14 cellular contexts compared by ENCODE assay signal in genomic region chr9:32359452-32359851, GRCh38. TPM values are rescaled to one million over a fixed set of nuclear protein-coding genes. Genes with fewer than 3 reads are reported as not detected.
DNase-seq lines count a peak whose midpoint lies in the region; ATAC-seq lines count a peak whose summit lies in the region.
"Had no signal": no experiment of that assay in that cellular context is flagged by ENCODE, and none has a peak within 500 bp of the region (broad histone marks: within the 10 kb centered on the region; RNA-seq: fewer than 3 reads in every experiment).

No MANE protein-coding gene starts in this region.

- peak; percentile 57 for ATAC-seq in activated CD8-positive, alpha-beta memory T cell treated with anti-CD3 and anti-CD28 coated beads, Interleukin-2, amount 10 ng/mL, durations not matched to agents 7 days and 5 days
- ATAC-seq in stimulated activated effector memory CD8-positive, alpha-beta T cell treated with anti-CD3 and anti-CD28 coated beads, Interleukin-12 subunit alpha, Interleukin-12 subunit beta, amount 100 ng/mL, for 72 hours, result peak; percentile 52
- ATAC-seq in HG03108 (IDR thresholded peaks at IDR 0.05; ENCODE audit: unreplicated experiment), result no peak

- DNase-seq in NOMO-1 treated with DMSO at 0.1 percent for 48 hours (lab: John Stamatoyannopoulos, UW; ENCODE audit: unreplicated experiment) (peak; percentile 13), NOMO-1 treated with dmso at 0.1 percent for 144 hours (lab: John Stamatoyannopoulos, UW; ENCODE audit: unreplicated experiment) (no peak), KBM-7 (peak; percentile 7)
- no peak for DNase-seq in activated CD8-positive, alpha-beta memory T cell treated with anti-CD3 and anti-CD28 coated beads, Interleukin-2, amount 10 ng/mL, durations not matched to agents 7 days and 5 days
- DNase-seq in activated CD8-positive, alpha-beta memory T cell treated with anti-CD3 and anti-CD28 coated beads, Interleukin-2, amount 50 U/mL, for 4 hours, result no peak
- DNase-seq in stimulated activated effector memory CD8-positive, alpha-beta T cell treated with anti-CD3 and anti-CD28 coated beads, Interleukin-12 subunit alpha, Interleukin-12 subunit beta, amount 100 ng/mL, for 72 hours (ENCODE audit: low spot score in 2 of 2), result no peak
- DNase-seq: 8988T; CD4-positive, alpha-beta memory T cell; DMS153; DMS79; GDM1; GM23248 had no signal

- no peak overlapping the region for H3K27ac Mint-ChIP-seq in activated CD8-positive, alpha-beta memory T cell treated with anti-CD3 and anti-CD28 coated beads, Interleukin-2, amount 10 ng/mL, durations not matched to agents 7 days and 5 days
- H3K27ac Mint-ChIP-seq in stimulated activated effector memory CD8-positive, alpha-beta T cell treated with anti-CD3 and anti-CD28 coated beads, Interleukin-12 subunit alpha, Interleukin-12 subunit beta, amount 100 ng/mL, for 72 hours, result no peak overlapping the region
- H3K27ac Mint-ChIP-seq: CD14-positive monocyte; CD4-positive, alpha-beta memory T cell had no signal

- no peaks in the 10 kb centered on the region for H3K9me3 Mint-ChIP-seq in activated CD8-positive, alpha-beta memory T cell treated with anti-CD3 and anti-CD28 coated beads, Interleukin-2, amount 10 ng/mL, durations not matched to agents 7 days and 5 days (ENCODE audit: low read depth)
- no peaks in the 10 kb centered on the region for H3K9me3 Mint-ChIP-seq in stimulated activated effector memory CD8-positive, alpha-beta T cell treated with anti-CD3 and anti-CD28 coated beads, Interleukin-12 subunit alpha, Interleukin-12 subunit beta, amount 100 ng/mL, for 72 hours
- H3K9me3 Mint-ChIP-seq: CD14-positive monocyte; CD4-positive, alpha-beta memory T cell had no signal

- CTCF ChIA-PET in activated CD8-positive, alpha-beta memory T cell treated with anti-CD3 and anti-CD28 coated beads, Interleukin-2, amount 10 ng/mL, durations not matched to agents 7 days and 5 days (lab: Charles Lee), result interaction anchor here (0.7 kb wide), 1 partner anchor 228 kb away, joined by 3 read pairs; no protein-coding TSS in a partner anchor

- no peaks in the 10 kb centered on the region for H3K4me1 Mint-ChIP-seq in activated CD8-positive, alpha-beta memory T cell treated with anti-CD3 and anti-CD28 coated beads, Interleukin-2, amount 10 ng/mL, durations not matched to agents 7 days and 5 days
- no peaks in the 10 kb centered on the region for H3K4me1 Mint-ChIP-seq in stimulated activated effector memory CD8-positive, alpha-beta T cell treated with anti-CD3 and anti-CD28 coated beads, Interleukin-12 subunit alpha, Interleukin-12 subunit beta, amount 100 ng/mL, for 72 hours
- H3K4me1 Mint-ChIP-seq: CD14-positive monocyte; CD4-positive, alpha-beta memory T cell had no signal

- in situ Hi-C loops in KBM-7 (cut with MboI; ENCODE audit: low pct_unique_long_range_greater_than_20kb, low sequenced_read_pairs), result no loop called here

- H3K36me3 Mint-ChIP-seq in activated CD8-positive, alpha-beta memory T cell treated with anti-CD3 and anti-CD28 coated beads, Interleukin-2, amount 10 ng/mL, durations not matched to agents 7 days and 5 days, result no peaks in the 10 kb centered on the region
- H3K36me3 Mint-ChIP-seq in stimulated activated effector memory CD8-positive, alpha-beta T cell treated with anti-CD3 and anti-CD28 coated beads, Interleukin-12 subunit alpha, Interleukin-12 subunit beta, amount 100 ng/mL, for 72 hours, result no peaks in the 10 kb centered on the region
- H3K36me3 Mint-ChIP-seq: CD14-positive monocyte; CD4-positive, alpha-beta memory T cell had no signal

- peaks cover 17% of the 10 kb centered on the region for H3K27me3 Mint-ChIP-seq in activated CD8-positive, alpha-beta memory T cell treated with anti-CD3 and anti-CD28 coated beads, Interleukin-2, amount 10 ng/mL, durations not matched to agents 7 days and 5 days

- no peak overlapping the region for H3K4me3 Mint-ChIP-seq in activated CD8-positive, alpha-beta memory T cell treated with anti-CD3 and anti-CD28 coated beads, Interleukin-2, amount 10 ng/mL, durations not matched to agents 7 days and 5 days
- H3K4me3 Mint-ChIP-seq in stimulated activated effector memory CD8-positive, alpha-beta T cell treated with anti-CD3 and anti-CD28 coated beads, Interleukin-12 subunit alpha, Interleukin-12 subunit beta, amount 100 ng/mL, for 72 hours, result no peak overlapping the region
- H3K4me3 Mint-ChIP-seq: CD14-positive monocyte; CD4-positive, alpha-beta memory T cell had no signal

RNA-seq across cellular contexts. Expression of gene ACO1, which starts 25.0 kb away (rescaled TPM):
- total RNA-seq in activated CD8-positive, alpha-beta memory T cell treated with anti-CD3 and anti-CD28 coated beads, Interleukin-2, amount 10 ng/mL, durations not matched to agents 7 days and 5 days, result 1 to 10 TPM; 7.0 to 9.9 TPM

Comparison
In these comparisons a context has a peak if more than half of its experiments do, and no peak if none do; other contexts are left out.
1. DNase-seq: peak in NOMO-1 treated with DMSO at 0.1 percent for 48 hours (single experiment) and KBM-7 (single experiment); none in NOMO-1 treated with dmso at 0.1 percent for 144 hours (single experiment), activated CD8-positive, alpha-beta memory T cell treated with anti-CD3 and anti-CD28 coated beads, Interleukin-2, amount 10 ng/mL, durations not matched to agents 7 days and 5 days (single experiment), activated CD8-positive, alpha-beta memory T cell treated with anti-CD3 and anti-CD28 coated beads, Interleukin-2, amount 50 U/mL, for 4 hours (single experiment) and stimulated activated effector memory CD8-positive, alpha-beta T cell treated with anti-CD3 and anti-CD28 coated beads, Interleukin-12 subunit alpha, Interleukin-12 subunit beta, amount 100 ng/mL, for 72 hours (0 of 2).